Comparison of ENCODE assay signal across 1 cellular context in the genomic region with DNA sequence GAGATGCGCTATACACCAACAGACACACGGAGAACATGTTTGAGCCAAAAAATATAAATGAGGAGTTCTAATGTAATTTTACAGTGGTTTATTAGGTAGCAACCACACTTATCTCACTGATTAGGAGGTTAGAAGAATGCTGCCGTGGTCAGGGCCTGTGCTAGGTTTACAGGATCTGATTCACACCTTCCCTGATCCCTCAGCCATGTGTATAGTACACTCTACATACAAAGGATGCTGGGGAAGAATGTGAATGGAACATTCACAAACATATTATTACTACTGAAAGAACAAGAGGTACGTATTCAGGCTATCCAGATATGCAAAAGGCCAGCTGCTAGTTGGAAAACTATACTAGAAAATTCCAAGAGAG.
TF ChIP-seq lines count a peak whose summit lies in the region.

No MANE protein-coding gene starts in this region.

TF ChIP-seq in IMR-90, 13 proteins besides CTCF, POLR2A, EP300 and RAD21:
- TF ChIP-seq RCOR1 (IDR thresholded peaks at IDR 0.05; ENCODE audit: insufficient replicate concordance, low read length) (no peak), CHD1 (IDR thresholded peaks at IDR 0.05; ENCODE audit: low read depth, low read length) (no peak), MAZ (IDR thresholded peaks at IDR 0.05; ENCODE audit: borderline replicate concordance, low read depth, low read length) (no peak), USF2 (IDR thresholded peaks at IDR 0.05; ENCODE audit: low read depth, low read length) (no peak), BHLHE40 (IDR thresholded peaks at IDR 0.05; ENCODE audit: low read depth, low read length) (no peak), CEBPB (IDR thresholded peaks at IDR 0.05; ENCODE audit: low read depth, low read length) (no peak), MAFK (IDR thresholded peaks at IDR 0.05; ENCODE audit: low read depth, low read length) (no peak), FOS (IDR thresholded peaks at IDR 0.05; ENCODE audit: low read depth, low read length) (no peak), ELK1 (IDR thresholded peaks at IDR 0.05; ENCODE audit: borderline replicate concordance, low read depth, low read length) (no peak), MXI1 (IDR thresholded peaks at IDR 0.05; ENCODE audit: borderline replicate concordance, low read depth, low read length) (no peak), NFE2L2 (IDR thresholded peaks at IDR 0.05; ENCODE audit: low read depth, low read length) (no peak), RFX5 (IDR thresholded peaks at IDR 0.05; ENCODE audit: low read depth, low read length) (no peak), SMC3 (IDR thresholded peaks at IDR 0.05; ENCODE audit: low read depth, low read length) (no peak)
